In genomic region chr14:38502241-38502640, GRCh38 we compare ENCODE assay signal across 29 cellular contexts.
"Had no signal": no experiment of that assay in that cellular context is flagged by ENCODE, and none has a peak within 500 bp of the region (broad histone marks: within the 10 kb centered on the region; RNA-seq: fewer than 3 reads in every experiment).

No MANE protein-coding gene starts in this region.

- DNase-seq: activated CD4-positive, alpha-beta memory T cell treated with anti-CD3 and anti-CD28 coated beads, Interleukin-2, amount 10 ng/mL, durations not matched to agents 7 days and 5 days; activated CD4-positive, alpha-beta T cell treated with anti-CD3 and anti-CD28 coated beads for 1 hour; activated CD4-positive, alpha-beta T cell treated with anti-CD3 and anti-CD28 coated beads for 48 hours; activated CD4-positive, CD25-positive, alpha-beta regulatory T cell; activated CD8-positive, alpha-beta memory T cell treated with anti-CD3 and anti-CD28 coated beads for 24 hours; activated CD8-positive, alpha-beta memory T cell treated with anti-CD3 and anti-CD28 coated beads, Interleukin-2, amount 10 ng/mL, durations not matched to agents 7 days and 5 days; activated CD8-positive, alpha-beta memory T cell treated with anti-CD3 and anti-CD28 coated beads, Interleukin-2, amount 50 U/mL, for 48 hours; activated effector memory CD4-positive, alpha-beta T cell treated with Interleukin-2 at 50 U/mL for 16 hours; activated naive CD4-positive, alpha-beta T cell treated with anti-CD3 and anti-CD28 coated beads, Interleukin-2, amount 10 ng/mL, durations not matched to agents 7 days and 5 days; activated naive CD8-positive, alpha-beta T cell treated with anti-CD3 and anti-CD28 coated beads, Interleukin-2, amount 50 U/mL, for 24 hours; activated T-cell treated with anti-CD3 and anti-CD28 coated beads, Interleukin-2, amount 50 U/mL, for 48 hours; amniotic stem cell; aorta; brain microvascular endothelial cell; NCI-H1048; NCI-H1436 treated with DMSO at 0.1 percent for 48 hours; NCI-H1694 treated with DMSO at 0.1 percent for 48 hours; NCI-H2029; NCI-H2107; NCI-H2171; NCI-H510A treated with DMSO at 0.1 percent for 48 hours; NCI-H69; SHP77; SJCRH30; T1000; WERI-Rb-1 had no signal

- H3K27ac Mint-ChIP-seq: activated CD4-positive, alpha-beta memory T cell treated with anti-CD3 and anti-CD28 coated beads, Interleukin-2, amount 10 ng/mL, durations not matched to agents 7 days and 5 days; activated CD8-positive, alpha-beta memory T cell treated with anti-CD3 and anti-CD28 coated beads, Interleukin-2, amount 10 ng/mL, durations not matched to agents 7 days and 5 days; activated naive CD4-positive, alpha-beta T cell treated with anti-CD3 and anti-CD28 coated beads, Interleukin-2, amount 10 ng/mL, durations not matched to agents 7 days and 5 days; activated naive CD8-positive, alpha-beta T cell; activated naive CD8-positive, alpha-beta T cell treated with anti-CD3 and anti-CD28 coated beads, Interleukin-2, amount 50 U/mL, for 24 hours had no signal

- H3K27me3 Mint-ChIP-seq: activated CD4-positive, alpha-beta memory T cell treated with anti-CD3 and anti-CD28 coated beads, Interleukin-2, amount 10 ng/mL, durations not matched to agents 7 days and 5 days; activated CD8-positive, alpha-beta memory T cell treated with anti-CD3 and anti-CD28 coated beads, Interleukin-2, amount 10 ng/mL, durations not matched to agents 7 days and 5 days; activated naive CD4-positive, alpha-beta T cell treated with anti-CD3 and anti-CD28 coated beads, Interleukin-2, amount 10 ng/mL, durations not matched to agents 7 days and 5 days; activated naive CD8-positive, alpha-beta T cell; activated naive CD8-positive, alpha-beta T cell treated with anti-CD3 and anti-CD28 coated beads, Interleukin-2, amount 50 U/mL, for 24 hours had no signal

- H3K36me3 ChIP-seq: brain microvascular endothelial cell, SJCRH30, WERI-Rb-1 had no signal

- H3K4me3 ChIP-seq: SJCRH30, SK-N-MC had no signal

- H3K27me3 ChIP-seq: brain microvascular endothelial cell, SJCRH30 had no signal

- H3K36me3 Mint-ChIP-seq: activated CD8-positive, alpha-beta memory T cell treated with anti-CD3 and anti-CD28 coated beads, Interleukin-2, amount 10 ng/mL, durations not matched to agents 7 days and 5 days; activated naive CD4-positive, alpha-beta T cell treated with anti-CD3 and anti-CD28 coated beads, Interleukin-2, amount 10 ng/mL, durations not matched to agents 7 days and 5 days; activated naive CD8-positive, alpha-beta T cell had no signal

- ATAC-seq: activated CD8-positive, alpha-beta memory T cell treated with anti-CD3 and anti-CD28 coated beads, Interleukin-2, amount 10 ng/mL, durations not matched to agents 7 days and 5 days; activated naive CD8-positive, alpha-beta T cell treated with anti-CD3 and anti-CD28 coated beads, Interleukin-2, amount 50 U/mL, for 24 hours; Panc1 had no signal

- H3K9me3 ChIP-seq: SJCRH30 had no signal

- H3K9me3 Mint-ChIP-seq: activated CD4-positive, alpha-beta memory T cell treated with anti-CD3 and anti-CD28 coated beads, Interleukin-2, amount 10 ng/mL, durations not matched to agents 7 days and 5 days; activated naive CD4-positive, alpha-beta T cell treated with anti-CD3 and anti-CD28 coated beads, Interleukin-2, amount 10 ng/mL, durations not matched to agents 7 days and 5 days; activated naive CD8-positive, alpha-beta T cell treated with anti-CD3 and anti-CD28 coated beads, Interleukin-2, amount 50 U/mL, for 24 hours had no signal

- H3K4me1 Mint-ChIP-seq: activated CD4-positive, alpha-beta memory T cell treated with anti-CD3 and anti-CD28 coated beads, Interleukin-2, amount 10 ng/mL, durations not matched to agents 7 days and 5 days; activated CD8-positive, alpha-beta memory T cell treated with anti-CD3 and anti-CD28 coated beads, Interleukin-2, amount 10 ng/mL, durations not matched to agents 7 days and 5 days; activated naive CD4-positive, alpha-beta T cell treated with anti-CD3 and anti-CD28 coated beads, Interleukin-2, amount 10 ng/mL, durations not matched to agents 7 days and 5 days; activated naive CD8-positive, alpha-beta T cell treated with anti-CD3 and anti-CD28 coated beads, Interleukin-2, amount 50 U/mL, for 24 hours had no signal

- H3K27ac ChIP-seq: brain microvascular endothelial cell, SJCRH30, SK-N-MC, WERI-Rb-1 had no signal

- H3K4me3 Mint-ChIP-seq: activated CD4-positive, alpha-beta memory T cell treated with anti-CD3 and anti-CD28 coated beads, Interleukin-2, amount 10 ng/mL, durations not matched to agents 7 days and 5 days; activated CD8-positive, alpha-beta memory T cell treated with anti-CD3 and anti-CD28 coated beads, Interleukin-2, amount 10 ng/mL, durations not matched to agents 7 days and 5 days; activated naive CD4-positive, alpha-beta T cell treated with anti-CD3 and anti-CD28 coated beads, Interleukin-2, amount 10 ng/mL, durations not matched to agents 7 days and 5 days; activated naive CD8-positive, alpha-beta T cell; activated naive CD8-positive, alpha-beta T cell treated with anti-CD3 and anti-CD28 coated beads, Interleukin-2, amount 50 U/mL, for 24 hours had no signal
